ENCODE assay signal across 25 cellular contexts in the genomic region with DNA sequence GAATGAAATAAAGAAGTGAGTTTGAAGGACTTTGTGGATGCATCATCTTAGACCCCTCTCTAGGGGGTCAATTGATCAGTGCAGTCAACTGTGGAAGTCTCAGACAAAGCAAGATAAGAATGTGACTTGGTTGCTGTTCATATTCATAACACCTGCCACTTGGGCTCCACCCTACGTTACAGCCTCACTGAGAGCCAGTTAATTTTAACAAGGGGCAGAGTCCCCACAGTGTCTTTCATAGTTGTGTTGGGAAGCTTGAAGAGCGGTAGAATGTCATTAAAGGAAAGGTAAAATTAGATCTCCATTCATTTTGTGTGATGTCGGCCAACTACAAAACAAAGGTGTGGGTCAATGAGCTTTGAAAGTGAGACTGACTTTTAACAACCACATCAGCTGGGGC.
"Had no signal": no experiment of that assay in that cellular context is flagged by ENCODE, and none has a peak within 500 bp of the region (broad histone marks: within the 10 kb centered on the region; RNA-seq: fewer than 3 reads in every experiment).

No MANE protein-coding gene starts in this region.

- H3K4me3 Mint-ChIP-seq: dendritic cell treated with granulocyte-macrophage colony-stimulating factor and Interleukin-4, amounts not matched to agents 40 ng/mL and 50 ng/mL, for 4 days; endodermal cell; memory B cell; naive thymus-derived CD4-positive, alpha-beta T cell; nephron; neural progenitor cell; stimulated activated effector memory CD8-positive, alpha-beta T cell treated with anti-CD3 and anti-CD28 coated beads, Interleukin-12 subunit alpha, Interleukin-12 subunit beta, amount 100 ng/mL, for 72 hours; type B pancreatic cell had no signal

- H3K36me3 ChIP-seq: gastrocnemius medialis, neural progenitor cell, prostate gland, right atrium auricular region, stomach, thyroid gland had no signal

- H3K9me3 Mint-ChIP-seq: type B pancreatic cell had no signal

- H3K27ac ChIP-seq: epithelial cell of prostate, gastrocnemius medialis, neural progenitor cell, parathyroid adenoma, prostate gland, right atrium auricular region, stomach, thyroid gland had no signal

- ATAC-seq: esophagus mucosa; gastrocnemius medialis; left lobe of liver; naive thymus-derived CD4-positive, alpha-beta T cell; sciatic nerve; stimulated activated effector memory CD8-positive, alpha-beta T cell treated with anti-CD3 and anti-CD28 coated beads, Interleukin-12 subunit alpha, Interleukin-12 subunit beta, amount 100 ng/mL, for 72 hours had no signal

- H3K9me3 ChIP-seq: gastrocnemius medialis, prostate gland, stomach, thyroid gland had no signal

- H3K27me3 ChIP-seq: gastrocnemius medialis, neural progenitor cell, right atrium auricular region, stomach, thyroid gland had no signal

- H3K27ac Mint-ChIP-seq: dendritic cell treated with granulocyte-macrophage colony-stimulating factor and Interleukin-4, amounts not matched to agents 40 ng/mL and 50 ng/mL, for 4 days; endodermal cell; memory B cell; naive thymus-derived CD4-positive, alpha-beta T cell; nephron; neural progenitor cell; stimulated activated effector memory CD8-positive, alpha-beta T cell treated with anti-CD3 and anti-CD28 coated beads, Interleukin-12 subunit alpha, Interleukin-12 subunit beta, amount 100 ng/mL, for 72 hours; type B pancreatic cell had no signal

- H3K36me3 Mint-ChIP-seq: memory B cell; stimulated activated effector memory CD8-positive, alpha-beta T cell treated with anti-CD3 and anti-CD28 coated beads, Interleukin-12 subunit alpha, Interleukin-12 subunit beta, amount 100 ng/mL, for 72 hours; type B pancreatic cell had no signal

- H3K4me2 ChIP-seq: neural progenitor cell had no signal

- DNase-seq: effector CD8-positive, alpha-beta T cell; endodermal cell; foreskin fibroblast; gastrocnemius medialis; head of caudate nucleus; naive thymus-derived CD4-positive, alpha-beta T cell; stimulated activated CD4-positive, alpha-beta T cell treated with anti-CD3 and anti-CD28 coated beads, Interleukin-2, amount 100 ng/mL, for 24 hours; stimulated activated CD4-positive, alpha-beta T cell treated with anti-CD3 and anti-CD28 coated beads, Interleukin-4, amount 100 ng/mL, for 24 hours; stimulated activated naive CD4-positive, alpha-beta T cell treated with Interleukin-2 at 50 U/mL for 16 hours; stomach; thyroid gland had no signal

- H3K9ac ChIP-seq: neural progenitor cell, parathyroid adenoma had no signal

- H3K27me3 Mint-ChIP-seq: dendritic cell treated with granulocyte-macrophage colony-stimulating factor and Interleukin-4, amounts not matched to agents 40 ng/mL and 50 ng/mL, for 4 days; type B pancreatic cell had no signal

- H3K4me1 Mint-ChIP-seq: endodermal cell; memory B cell; naive thymus-derived CD4-positive, alpha-beta T cell; stimulated activated effector memory CD8-positive, alpha-beta T cell treated with anti-CD3 and anti-CD28 coated beads, Interleukin-12 subunit alpha, Interleukin-12 subunit beta, amount 100 ng/mL, for 72 hours had no signal

- H3K4me3 ChIP-seq: gastrocnemius medialis, lung, neural progenitor cell, prostate gland, right atrium auricular region, stomach, thyroid gland had no signal

- H3K4me1 ChIP-seq: gastrocnemius medialis, neural progenitor cell, parathyroid adenoma, prostate gland had no signal
